ENCODE assay signal across 17 cellular contexts in the genomic region with DNA sequence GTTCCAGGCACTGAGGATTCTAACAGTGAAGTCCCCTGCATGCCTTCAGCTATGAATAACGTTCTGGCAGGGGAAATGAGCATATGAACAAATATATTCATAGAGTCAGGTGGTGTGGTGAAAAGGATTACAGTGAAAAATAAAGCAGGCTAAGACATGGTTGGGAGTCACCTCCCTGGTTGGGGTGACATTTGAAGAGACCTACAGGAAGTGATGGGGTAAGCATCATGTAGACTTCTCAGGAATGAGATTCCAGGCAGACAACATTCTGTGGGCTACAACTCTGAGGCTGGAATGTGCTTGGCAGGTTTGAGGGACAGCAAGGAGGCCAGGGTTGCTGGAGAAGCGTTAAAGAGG. TPM values are rescaled to one million over a fixed set of nuclear protein-coding genes. Genes with fewer than 3 reads are reported as not detected.
DNase-seq lines count a peak whose midpoint lies in the region; ATAC-seq, FAIRE-seq and TF ChIP-seq lines count a peak whose summit lies in the region.
"Had no signal": no experiment of that assay in that cellular context is flagged by ENCODE, and none has a peak within 500 bp of the region (broad histone marks: within the 10 kb centered on the region; RNA-seq: fewer than 3 reads in every experiment).

No MANE protein-coding gene starts in this region.

- no peaks in the 10 kb centered on the region for H3K9me3 Mint-ChIP-seq in immature natural killer cell
- H3K9me3 Mint-ChIP-seq: activated CD4-positive, alpha-beta memory T cell treated with anti-CD3 and anti-CD28 coated beads for 36 hours had no signal

- no peaks in the 10 kb centered on the region for H3K9me3 ChIP-seq in pancreas
- H3K9me3 ChIP-seq: HAP-1 had no signal

- H3K27ac Mint-ChIP-seq in immature natural killer cell: peak overlapping the region; percentile 25 to 94 (median 81)
- H3K27ac Mint-ChIP-seq: activated CD4-positive, alpha-beta memory T cell treated with anti-CD3 and anti-CD28 coated beads for 36 hours; CD4-positive, CD25-positive, alpha-beta regulatory T cell; memory B cell had no signal

- H3K27me3 Mint-ChIP-seq in immature natural killer cell (ENCODE audit: low read depth in 3 of 3): peaks cover 0 to 4% (median 2%) of the 10 kb centered on the region in 3 donors
- H3K27me3 Mint-ChIP-seq: activated CD4-positive, alpha-beta memory T cell treated with anti-CD3 and anti-CD28 coated beads for 36 hours had no signal

- intact Hi-C loops in pancreas (cut with DNase I): no loop called here

- H3K4me3 Mint-ChIP-seq in immature natural killer cell: peak overlapping the region; percentile 55 to 88 (median 83)
- H3K4me3 Mint-ChIP-seq: activated CD4-positive, alpha-beta memory T cell treated with anti-CD3 and anti-CD28 coated beads for 36 hours; memory B cell had no signal

- no peaks in the 10 kb centered on the region for H3K27me3 ChIP-seq in pancreas

- H3K4me3 ChIP-seq in pancreas: no peak overlapping the region
- H3K4me3 ChIP-seq: HAP-1 had no signal

- no peak for TF ChIP-seq CTCF in pancreas (IDR thresholded peaks at IDR 0.05)

- H3K36me3 ChIP-seq in pancreas: no peaks in the 10 kb centered on the region
- H3K36me3 ChIP-seq: HAP-1 had no signal

- H3K4me1 Mint-ChIP-seq in immature natural killer cell: peaks cover 53 to 63% of the 10 kb centered on the region in 2 donors

- peaks cover 0 to 5% (median 0%) of the 10 kb centered on the region in 3 donors for H3K4me1 ChIP-seq in pancreas
- H3K4me1 ChIP-seq: HAP-1 had no signal

- H3K36me3 Mint-ChIP-seq in immature natural killer cell: peaks cover 0 to 8% (median 4%) of the 10 kb centered on the region in 3 donors
- H3K36me3 Mint-ChIP-seq: activated CD4-positive, alpha-beta memory T cell treated with anti-CD3 and anti-CD28 coated beads for 36 hours; CD4-positive, CD25-positive, alpha-beta regulatory T cell; memory B cell had no signal

- peak overlapping the region; percentile 45 for H3K27ac ChIP-seq in caudate nucleus (ENCODE audit: low read depth, low read length)
- H3K27ac ChIP-seq in temporal lobe (ENCODE audit: low read depth, low read length): peak overlapping the region; percentile 36
- H3K27ac ChIP-seq in pancreas: no peak overlapping the region
- H3K27ac ChIP-seq: KMS-11 had no signal

- WGBS in pancreas, 2 donors: 67 to 68% methylated on average over 2 of the region's 2 CpGs

- DNase-seq in H4 (ENCODE audit: low spot score) (peak; percentile 5), caudate nucleus (lab: John Stamatoyannopoulos, UW) (no peak), immature natural killer cell (no peak), pancreas (no peak), hepatic stellate cell (ENCODE audit: low spot score) (no peak), NCI-H2171 treated with DMSO at 0.1 percent for 48 hours (lab: John Stamatoyannopoulos, UW) (no peak), NOMO-1 treated with DMSO at 0.1 percent for 48 hours (lab: John Stamatoyannopoulos, UW; ENCODE audit: unreplicated experiment) (no peak)
- DNase-seq: activated CD4-positive, alpha-beta memory T cell treated with anti-CD3 and anti-CD28 coated beads for 36 hours; NCI-H187; NCI-H748 treated with DMSO at 0.1 percent for 48 hours; T-helper 9 cell had no signal

- no peak for ATAC-seq in pancreas

- no peak for FAIRE-seq in pancreas (lab: Jason Lieb, UNC)
- FAIRE-seq: GM18507 had no signal

RNA-seq across cellular contexts. Expression of a gene that starts 15.0 kb away (rescaled TPM):
- total RNA-seq in H4 (2014; rRNA removed; shearing (Covaris generic)): 4.2 and 18.0 TPM in 2 replicates
- polyA plus RNA-seq in immature natural killer cell: 10 to 100 TPM in 1 of 3 donors, 1 to 10 TPM in 2; 1.3 to 16.1 (median 5.4) TPM
- 49.9 TPM for total RNA-seq in temporal lobe
- 10 to 100 TPM in 2 of 6 donors, 1 to 10 TPM in 4; 4.9 to 20.0 (median 9.3) TPM for total RNA-seq in pancreas
- 1 to 10 TPM; 5.2 to 6.0 TPM for polyA plus RNA-seq in pancreas

Comparison
In these comparisons a context has a peak if more than half of its experiments do, and no peak if none do; other contexts are left out.
1. H3K27ac ChIP-seq: peak in caudate nucleus (single experiment) and temporal lobe (single experiment); none in pancreas (0 of 4).